ENCODE assay signal across 9 cellular contexts in the genomic region with DNA sequence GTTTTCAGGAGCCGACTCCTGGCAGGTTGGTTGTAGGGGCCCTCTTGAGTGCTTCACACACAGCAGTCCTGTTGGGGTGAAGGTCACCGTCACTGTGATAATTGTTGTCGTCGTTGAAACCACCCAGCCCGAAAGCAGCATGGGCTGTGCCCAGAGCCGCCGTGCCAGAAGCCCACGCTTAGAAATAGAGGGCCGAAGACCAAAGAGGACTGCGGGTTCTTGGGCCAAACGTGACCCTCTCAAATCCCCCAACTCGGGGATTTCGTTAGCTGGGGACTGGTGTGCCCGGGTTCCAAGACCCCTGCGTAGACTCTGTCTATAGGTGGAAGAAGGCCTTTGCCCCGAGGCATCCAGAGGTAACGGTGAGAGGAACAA. TPM values are rescaled to one million over a fixed set of nuclear protein-coding genes. Genes with fewer than 3 reads are reported as not detected.
A peak's percentile ranks its signal among the peaks of the same experiment; 100 is the strongest.
DNase-seq lines count a peak whose midpoint lies in the region; TF ChIP-seq lines count a peak whose summit lies in the region.
"Had no signal": no experiment of that assay in that cellular context is flagged by ENCODE, and none has a peak within 500 bp of the region (broad histone marks: within the 10 kb centered on the region; RNA-seq: fewer than 3 reads in every experiment).

No MANE protein-coding gene starts in this region.

- no peak overlapping the region for H3K27ac ChIP-seq in BLaER1
- no peak overlapping the region for H3K27ac ChIP-seq in endodermal cell (ENCODE audit: low read depth, low read length)

- H3K4me1 ChIP-seq in BLaER1: peaks cover 8% of the 10 kb centered on the region; the same call in 1 of the 2 replicates
- no peaks in the 10 kb centered on the region for H3K4me1 ChIP-seq in endodermal cell (ENCODE audit: control insufficient read depth, insufficient read depth, low read length)
- H3K4me1 ChIP-seq in neuron (ENCODE audit: insufficient read depth, low read length): no peaks in the 10 kb centered on the region

- H2AFZ ChIP-seq in neuron (ENCODE audit: low read depth, low read length): peak overlapping the region; percentile 80

- peak overlapping the region; percentile 84 for H3K4me2 ChIP-seq in BLaER1

- no peak for TF ChIP-seq CTCF in NB4 (IDR thresholded peaks at IDR 0.05; ENCODE audit: low read depth, low read length)
- TF ChIP-seq CTCF in endodermal cell (conservative IDR thresholded peaks at IDR 0.05): no peak

- 77 to 82% methylated on average over 15 to 17 of the region's 17 CpGs for WGBS in endodermal cell (ENCODE audit: insufficient coverage in 1 of 2, insufficient read length in 1 of 2), 2 experiments

- no peaks in the 10 kb centered on the region for H3K36me3 Mint-ChIP-seq in endodermal cell (ENCODE audit: low read depth)

- no peaks in the 10 kb centered on the region for H3K4me1 Mint-ChIP-seq in endodermal cell

- TF ChIP-seq POLR2A in NB4 (IDR thresholded peaks at IDR 0.05; ENCODE audit: extremely low read depth, insufficient read length): no peak

- intact Hi-C loops in posterior vena cava (cut with DNase I): no loop called here

- peak overlapping the region; percentile 73 for H3K4me3 ChIP-seq in BLaER1
- H3K4me3 ChIP-seq in NB4 (ENCODE audit: low read depth, low read length): peak overlapping the region; percentile 77
- no peak overlapping the region for H3K4me3 ChIP-seq in endodermal cell (ENCODE audit: low read length)
- peak overlapping the region; percentile 50 for H3K4me3 ChIP-seq in neuron (ENCODE audit: low read length)

- H3K27me3 ChIP-seq in BLaER1 (peaks cover 17% of the 10 kb centered on the region), endodermal cell (ENCODE audit: control insufficient read depth, insufficient read depth, low read length, poor library complexity, severe bottlenecking) (peaks cover 22% of the 10 kb centered on the region), neuron (ENCODE audit: insufficient read depth, low read length) (no peaks in the 10 kb centered on the region)

- peaks cover 14% of the 10 kb centered on the region for H3K9me3 ChIP-seq in BLaER1
- H3K9me3 ChIP-seq in endodermal cell (ENCODE audit: control insufficient read depth, low read length): no peaks in the 10 kb centered on the region
- no peaks in the 10 kb centered on the region for H3K9me3 ChIP-seq in neuron (ENCODE audit: low read length)

- H4K20me1 ChIP-seq in BLaER1: no peaks in the 10 kb centered on the region

- no peaks in the 10 kb centered on the region for H3K36me3 ChIP-seq in BLaER1
- no peaks in the 10 kb centered on the region for H3K36me3 ChIP-seq in endodermal cell (ENCODE audit: control insufficient read depth, insufficient read depth, low read length)
- no peaks in the 10 kb centered on the region for H3K36me3 ChIP-seq in neuron (ENCODE audit: insufficient read depth, low read length)
- H3K36me3 ChIP-seq: cardiac muscle cell had no signal

- DNase-seq in NB4 (ENCODE audit: low read depth): no peak
- DNase-seq in endodermal cell: no peak
- no peak for DNase-seq in posterior vena cava (ENCODE audit: low spot score)
- DNase-seq in NCI-H2029 (lab: John Stamatoyannopoulos, UW): no peak
- DNase-seq in D341Med (ENCODE audit: low spot score): no peak
- no peak for DNase-seq in UCSD-AML1 (lab: John Stamatoyannopoulos, UW; ENCODE audit: unreplicated experiment)

- no peaks in the 10 kb centered on the region for H3K9me3 Mint-ChIP-seq in endodermal cell

- H3K9ac ChIP-seq in BLaER1 (no peak overlapping the region), endodermal cell (ENCODE audit: extremely low read depth, low read length, poor library complexity, severe bottlenecking) (no peak overlapping the region)

- H3K4me3 Mint-ChIP-seq in endodermal cell: peak overlapping the region; percentile 86

- peaks cover 56% of the 10 kb centered on the region for H3K27me3 Mint-ChIP-seq in endodermal cell (ENCODE audit: insufficient read depth)

- no peak overlapping the region for H3K27ac Mint-ChIP-seq in endodermal cell

RNA-seq across cellular contexts. Expression of a gene that starts 7.5 kb away (rescaled TPM):
- total RNA-seq in endodermal cell (1 to 10 TPM in 1 of 2 donors, under 1 TPM in 1; 0.82 to 2.3 TPM), posterior vena cava (1 to 10 TPM; 4.0 to 6.8 TPM)
- 0.71 TPM for polyA plus RNA-seq in endodermal cell (2013, experiment 1 of 2)
- polyA plus RNA-seq in endodermal cell (2013, experiment 2 of 2): 0.37 TPM
